In the genomic region with DNA sequence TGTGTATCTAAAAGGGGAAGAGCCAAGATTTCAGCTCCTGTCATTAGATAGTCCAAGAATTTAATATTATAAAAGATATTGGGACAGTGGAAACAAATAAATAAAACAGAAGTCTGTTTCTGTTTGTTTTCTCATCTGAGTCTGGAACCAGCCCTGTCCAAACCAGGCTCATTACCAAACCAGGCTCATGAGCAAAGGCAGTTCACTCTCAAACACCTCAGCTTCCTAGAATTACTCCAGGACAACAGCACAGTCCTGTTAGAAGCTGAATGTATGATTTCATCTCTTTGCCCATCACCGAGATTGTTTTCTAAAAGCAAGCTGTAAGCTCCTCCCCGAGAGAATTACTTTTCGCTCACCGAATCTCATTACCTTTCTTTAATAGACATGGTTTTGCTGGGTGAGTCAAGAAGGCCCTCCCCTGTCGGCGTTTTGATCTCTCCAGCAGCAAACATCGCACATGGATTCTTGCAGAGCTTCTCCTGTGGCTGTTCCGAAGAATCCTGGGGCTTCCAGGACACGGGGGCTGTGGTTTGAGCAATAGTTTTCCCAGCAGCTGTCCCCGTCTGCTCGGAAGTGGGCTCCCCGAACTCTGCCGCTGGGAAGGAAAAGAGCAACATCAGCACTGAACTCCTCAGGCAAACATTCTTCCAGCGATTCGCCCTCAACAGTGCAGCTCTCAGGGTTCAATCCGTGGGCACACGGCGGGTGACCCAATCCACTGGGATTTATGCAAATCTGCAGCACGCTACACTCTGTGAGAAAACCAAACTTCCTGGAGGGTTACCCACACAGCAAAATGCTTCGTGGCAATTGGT, we compare ENCODE assay signal across 12 cellular contexts.
DNase-seq lines count a peak whose midpoint lies in the region; ATAC-seq, FAIRE-seq and TF ChIP-seq lines count a peak whose summit lies in the region.
"Had no signal": no experiment of that assay in that cellular context is flagged by ENCODE, and none has a peak within 500 bp of the region (broad histone marks: within the 10 kb centered on the region; RNA-seq: fewer than 3 reads in every experiment).

No MANE protein-coding gene starts in this region.

- no CpG with 5 or more reads among the region's 20 CpGs for WGBS in mesendoderm (ENCODE audit: extremely low coverage, insufficient coverage, low lambda C conversion rate)

- no peak overlapping the region for H4K8ac ChIP-seq in mesendoderm (ENCODE audit: low read depth, low read length)

- DNase-seq in GM23338 (ENCODE audit: low spot score) (no peak), astrocyte (ENCODE audit: low read depth) (peak; percentile 14), kidney epithelial cell (ENCODE audit: low read depth) (no peak), retinal pigment epithelial cell (ENCODE audit: low read depth) (peak; percentile 24), NCI-H748 treated with DMSO at 0.1 percent for 48 hours (lab: John Stamatoyannopoulos, UW) (no peak), mesendoderm (no peak)
- DNase-seq in activated T-cell treated with anti-CD3 and anti-CD28 coated beads, Interleukin-2, amount 50 U/mL, for 24 hours: no peak
- DNase-seq: CD4-positive, alpha-beta memory T cell; NCI-H1092 treated with DMSO at 0.1 percent for 48 hours; NCI-H82; stimulated activated naive CD4-positive, alpha-beta T cell had no signal

- H3F3A ChIP-seq in GM23338 (replicated peaks; ENCODE audit: low read depth): no peaks in the 10 kb centered on the region

- ATAC-seq in GM23338: no peak
- ATAC-seq in GM18870 (IDR thresholded peaks at IDR 0.05; ENCODE audit: unreplicated experiment): no peak

- H3K56ac ChIP-seq in mesendoderm (ENCODE audit: low read length): no peak overlapping the region

- H3K9me3 Mint-ChIP-seq in GM23338 (no peaks in the 10 kb centered on the region), astrocyte (ENCODE audit: unreplicated experiment) (no peaks in the 10 kb centered on the region)
- H3K9me3 Mint-ChIP-seq in activated T-cell treated with anti-CD3 and anti-CD28 coated beads, Interleukin-2, amount 50 U/mL, for 24 hours: no peaks in the 10 kb centered on the region
- H3K9me3 Mint-ChIP-seq: CD4-positive, alpha-beta memory T cell had no signal

- H2AFZ ChIP-seq in GM23338: no peak overlapping the region
- peak overlapping the region; percentile 25 for H2AFZ ChIP-seq in astrocyte (ENCODE audit: low read depth, low read length)

- H3K4me2 ChIP-seq in GM23338 (no peak overlapping the region), astrocyte (ENCODE audit: low read length) (peak overlapping the region; percentile 70), mesendoderm (ENCODE audit: low read length) (no peak overlapping the region)

- no peak overlapping the region for H4K5ac ChIP-seq in mesendoderm (ENCODE audit: low read length)

- no peak overlapping the region for H3K23ac ChIP-seq in mesendoderm (ENCODE audit: low read length)

- H3K79me2 ChIP-seq in GM23338 (replicated peaks; ENCODE audit: insufficient read depth) (no peaks in the 10 kb centered on the region), astrocyte (ENCODE audit: insufficient read depth, low read length) (no peaks in the 10 kb centered on the region), mesendoderm (ENCODE audit: control insufficient read depth, insufficient read depth, low read length) (no peaks in the 10 kb centered on the region)

- H2BK15ac ChIP-seq in mesendoderm (replicated peaks; ENCODE audit: low read depth): no peak overlapping the region

- H3K18ac ChIP-seq in mesendoderm (ENCODE audit: low read length): no peak overlapping the region

- H4K20me1 ChIP-seq in GM23338 (replicated peaks; ENCODE audit: insufficient read depth) (no peaks in the 10 kb centered on the region), astrocyte (ENCODE audit: insufficient read depth, low read length) (peaks cover 15% of the 10 kb centered on the region)

- no peak overlapping the region for H2BK120ac ChIP-seq in mesendoderm (ENCODE audit: low read depth, low read length)

- H3K27me3 ChIP-seq in GM23338 (ENCODE audit: insufficient read depth): no peaks in the 10 kb centered on the region
- no peaks in the 10 kb centered on the region for H3K27me3 ChIP-seq in astrocyte (ENCODE audit: insufficient read depth, low read length)
- no peaks in the 10 kb centered on the region for H3K27me3 ChIP-seq in kidney epithelial cell (ENCODE audit: control insufficient read depth, insufficient read depth, low read length)
- H3K27me3 ChIP-seq in mesendoderm (ENCODE audit: insufficient read depth, low read length, poor library complexity): no peaks in the 10 kb centered on the region

- H2BK5ac ChIP-seq in mesendoderm (ENCODE audit: low read length): no peak overlapping the region

- no peak overlapping the region for H3K4me3 Mint-ChIP-seq in GM23338
- H3K4me3 Mint-ChIP-seq in astrocyte (ENCODE audit: unreplicated experiment): no peak overlapping the region
- no peak overlapping the region for H3K4me3 Mint-ChIP-seq in activated T-cell treated with anti-CD3 and anti-CD28 coated beads, Interleukin-2, amount 50 U/mL, for 24 hours
- H3K4me3 Mint-ChIP-seq: CD4-positive, alpha-beta memory T cell had no signal

- H3K36me3 Mint-ChIP-seq in GM23338 (ENCODE audit: low read depth) (peaks cover 8% of the 10 kb centered on the region), astrocyte (ENCODE audit: low read depth, unreplicated experiment) (peaks cover 22% of the 10 kb centered on the region)
- peaks cover 76% of the 10 kb centered on the region for H3K36me3 Mint-ChIP-seq in activated T-cell treated with anti-CD3 and anti-CD28 coated beads, Interleukin-2, amount 50 U/mL, for 24 hours (ENCODE audit: low read depth)

- FAIRE-seq in astrocyte (lab: Jason Lieb, UNC): no peak

- no peaks in the 10 kb centered on the region for H3K9me3 ChIP-seq in astrocyte (ENCODE audit: insufficient read depth, low read depth, low read length)

- H3K9ac ChIP-seq in astrocyte (ENCODE audit: low read length): peak overlapping the region; percentile 55
- no peak overlapping the region for H3K9ac ChIP-seq in mesendoderm (ENCODE audit: low read length)

- H3K27me3 Mint-ChIP-seq in GM23338 (ENCODE audit: insufficient read depth, low read depth, poor library complexity) (peaks cover 3% of the 10 kb centered on the region), astrocyte (ENCODE audit: low read depth, unreplicated experiment) (no peaks in the 10 kb centered on the region)
- no peaks in the 10 kb centered on the region for H3K27me3 Mint-ChIP-seq in activated T-cell treated with anti-CD3 and anti-CD28 coated beads, Interleukin-2, amount 50 U/mL, for 24 hours
- H3K27me3 Mint-ChIP-seq: CD4-positive, alpha-beta memory T cell had no signal

- H3K79me1 ChIP-seq in mesendoderm (ENCODE audit: low read length): no peaks in the 10 kb centered on the region

- H2AK5ac ChIP-seq in mesendoderm (ENCODE audit: low read length): no peak overlapping the region

- no peaks in the 10 kb centered on the region for H3K9me2 ChIP-seq in GM23338 (ENCODE audit: insufficient read depth)

- H3K36me3 ChIP-seq in GM23338 (ENCODE audit: insufficient read depth) (no peaks in the 10 kb centered on the region), astrocyte (ENCODE audit: insufficient read depth, low read length) (peaks cover 26% of the 10 kb centered on the region), kidney epithelial cell (ENCODE audit: control insufficient read depth, insufficient read depth, low read length) (peaks cover 3% of the 10 kb centered on the region), mesendoderm (ENCODE audit: control insufficient read depth, insufficient read depth, low read length) (peaks cover 1% of the 10 kb centered on the region)

- H3K27ac ChIP-seq in GM23338 (ENCODE audit: low read depth) (peak overlapping the region; percentile 74), astrocyte (ENCODE audit: low read depth, low read length) (peak overlapping the region; percentile 29), mesendoderm (ENCODE audit: low read depth, low read length) (no peak overlapping the region)

- H3K27ac Mint-ChIP-seq in GM23338 (no peak overlapping the region), astrocyte (ENCODE audit: unreplicated experiment) (no peak overlapping the region)
- no peak overlapping the region for H3K27ac Mint-ChIP-seq in activated T-cell treated with anti-CD3 and anti-CD28 coated beads, Interleukin-2, amount 50 U/mL, for 24 hours

- H3K4me3 ChIP-seq in GM23338 (no peak overlapping the region), astrocyte (ENCODE audit: insufficient read depth, low read depth, low read length) (no peak overlapping the region), kidney epithelial cell (ENCODE audit: low read depth, low read length) (peak overlapping the region; percentile 3), retinal pigment epithelial cell (ENCODE audit: low read length) (peak overlapping the region; percentile 55), mesendoderm (ENCODE audit: low read length) (no peak overlapping the region)

- no peak for TF ChIP-seq CTCF in GM23338 (conservative IDR thresholded peaks at IDR 0.05; ENCODE audit: low read depth in 2 of 2)
- TF ChIP-seq CTCF in astrocyte (IDR thresholded peaks at IDR 0.05; ENCODE audit: insufficient read depth, low read depth, low read length): no peak
- no peak for TF ChIP-seq CTCF in kidney epithelial cell (IDR thresholded peaks at IDR 0.05; ENCODE audit: insufficient read depth, low read length, poor library complexity, severe bottlenecking)
- no peak for TF ChIP-seq CTCF in retinal pigment epithelial cell (conservative IDR thresholded peaks at IDR 0.05; ENCODE audit: low read depth, low read length)

- H3K4me1 ChIP-seq in GM23338 (ENCODE audit: insufficient read depth) (no peaks in the 10 kb centered on the region), astrocyte (ENCODE audit: insufficient read depth, low read length) (peaks cover 4% of the 10 kb centered on the region), mesendoderm (ENCODE audit: control insufficient read depth, low read depth, low read length) (no peaks in the 10 kb centered on the region)

- H3K4ac ChIP-seq in mesendoderm (ENCODE audit: low read depth, low read length): no peak overlapping the region

- H3K4me1 Mint-ChIP-seq in GM23338 (peaks cover 8% of the 10 kb centered on the region; the same call in 2 of the 3 replicates), astrocyte (ENCODE audit: low read depth, unreplicated experiment) (peaks cover 9% of the 10 kb centered on the region)
- H3K4me1 Mint-ChIP-seq in activated T-cell treated with anti-CD3 and anti-CD28 coated beads, Interleukin-2, amount 50 U/mL, for 24 hours (ENCODE audit: low read depth): no peaks in the 10 kb centered on the region

TF ChIP-seq in GM23338, 12 proteins besides CTCF, POLR2A, EP300 and RAD21 (continues in another document):
- TF ChIP-seq EZH2 (IDR thresholded peaks at IDR 0.05; ENCODE audit: low read depth, unreplicated experiment) (no peak), POLR2AphosphoS5 (IDR thresholded peaks at IDR 0.05; ENCODE audit: low read depth) (no peak)

Comparison
In these comparisons a context has a peak if more than half of its experiments do, and no peak if none do; other contexts are left out.
1. DNase-seq: peak in astrocyte (single experiment) and retinal pigment epithelial cell (single experiment); none in GM23338 (single experiment), kidney epithelial cell (single experiment), NCI-H748 treated with DMSO at 0.1 percent for 48 hours (single experiment), mesendoderm (single experiment) and activated T-cell treated with anti-CD3 and anti-CD28 coated beads, Interleukin-2, amount 50 U/mL, for 24 hours (single experiment).
2. H3K4me3 ChIP-seq: peak in kidney epithelial cell (single experiment) and retinal pigment epithelial cell (single experiment); none in GM23338 (single experiment), astrocyte (single experiment) and mesendoderm (single experiment).